ENCODE assay signal across 18 cellular contexts in the genomic region with DNA sequence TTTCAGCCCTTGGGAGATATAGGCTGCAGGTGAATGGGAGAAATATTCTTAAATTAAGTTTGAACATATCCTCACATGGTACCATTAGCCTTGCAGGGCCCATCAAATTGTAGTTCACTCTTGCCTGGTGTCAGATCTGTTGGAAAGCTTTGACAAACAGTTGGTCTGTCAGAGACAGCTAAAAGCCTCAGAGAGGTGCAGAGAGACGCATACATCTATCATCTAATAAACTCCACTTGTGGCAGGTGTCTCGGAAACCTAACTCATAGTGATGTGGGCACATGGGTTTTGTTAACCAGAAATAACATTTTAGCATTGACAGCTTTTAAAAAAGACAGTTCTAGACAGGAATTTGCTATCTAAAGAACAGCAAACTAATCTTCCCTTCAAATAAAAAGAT.
"Had no signal": no experiment of that assay in that cellular context is flagged by ENCODE, and none has a peak within 500 bp of the region (broad histone marks: within the 10 kb centered on the region; RNA-seq: fewer than 3 reads in every experiment).

No MANE protein-coding gene starts in this region.

- H3K9me3 ChIP-seq: esophagus squamous epithelium, gastrocnemius medialis, heart right ventricle, left lung, lower lobe of right lung, mucosa of descending colon had no signal

- H3K4me3 ChIP-seq: coronary artery, dorsolateral prefrontal cortex, esophagus squamous epithelium, gastrocnemius medialis, heart right ventricle, left lung, lower lobe of right lung, mucosa of descending colon had no signal

- H3K27me3 ChIP-seq: dorsolateral prefrontal cortex, esophagus squamous epithelium, gastrocnemius medialis, heart right ventricle, left lung had no signal

- DNase-seq: dermis blood vessel endothelial cell; dorsolateral prefrontal cortex; effector CD4-positive, alpha-beta T cell; effector memory CD4-positive, alpha-beta T cell; esophagus squamous epithelium; foreskin fibroblast; foreskin melanocyte; gastrocnemius medialis; glutamatergic neuron; heart right ventricle; hippocampal formation; left cardiac atrium; left lung; left ventricle myocardium superior; lower lobe of right lung; mesenchymal stem cell; mucosa of descending colon had no signal

- H3K27ac ChIP-seq: coronary artery, dorsolateral prefrontal cortex, esophagus squamous epithelium, gastrocnemius medialis, heart right ventricle, left lung, lower lobe of right lung had no signal
